1 cellular context compared by ENCODE assay signal in genomic region chr5:62326702-62327101, GRCh38.
TF ChIP-seq lines count a peak whose summit lies in the region.

No MANE protein-coding gene starts in this region.

TF ChIP-seq in HepG2, 621 proteins besides CTCF, POLR2A, EP300 and RAD21:
- TF ChIP-seq SNRNP70 (IDR thresholded peaks at IDR 0.05; ENCODE audit: low read depth, low read length) (no peak), MAFF (IDR thresholded peaks at IDR 0.05; ENCODE audit: low read depth, low read length) (no peak), ZNF33A (CRISPR knock-in tag; IDR thresholded peaks at IDR 0.05; ENCODE audit: borderline replicate concordance) (no peak), GLMP (CRISPR knock-in tag; IDR thresholded peaks at IDR 0.05; ENCODE audit: borderline replicate concordance) (no peak), YY1 (IDR thresholded peaks at IDR 0.05; ENCODE audit: insufficient read depth, insufficient replicate concordance, low read depth, low read length) (no peak), ZNF713 (CRISPR knock-in tag; IDR thresholded peaks at IDR 0.05) (no peak), HDAC2 (CRISPR knock-in tag; IDR thresholded peaks at IDR 0.05) (no peak), ZKSCAN5 (CRISPR knock-in tag; IDR thresholded peaks at IDR 0.05) (no peak), PLSCR1 (CRISPR knock-in tag; IDR thresholded peaks at IDR 0.05; ENCODE audit: borderline replicate concordance) (no peak)
- TF ChIP-seq, protein P1, sequence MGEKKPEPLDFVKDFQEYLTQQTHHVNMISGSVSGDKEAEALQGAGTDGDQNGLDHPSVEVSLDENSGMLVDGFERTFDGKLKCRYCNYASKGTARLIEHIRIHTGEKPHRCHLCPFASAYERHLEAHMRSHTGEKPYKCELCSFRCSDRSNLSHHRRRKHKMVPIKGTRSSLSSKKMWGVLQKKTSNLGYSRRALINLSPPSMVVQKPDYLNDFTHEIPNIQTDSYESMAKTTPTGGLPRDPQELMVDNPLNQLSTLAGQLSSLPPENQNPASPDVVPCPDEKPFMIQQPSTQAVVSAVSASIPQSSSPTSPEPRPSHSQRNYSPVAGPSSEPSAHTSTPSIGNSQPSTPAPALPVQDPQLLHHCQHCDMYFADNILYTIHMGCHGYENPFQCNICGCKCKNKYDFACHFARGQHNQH (CRISPR knock-in tag; IDR thresholded peaks at IDR 0.05) = no peak
- TF ChIP-seq, protein P2, sequence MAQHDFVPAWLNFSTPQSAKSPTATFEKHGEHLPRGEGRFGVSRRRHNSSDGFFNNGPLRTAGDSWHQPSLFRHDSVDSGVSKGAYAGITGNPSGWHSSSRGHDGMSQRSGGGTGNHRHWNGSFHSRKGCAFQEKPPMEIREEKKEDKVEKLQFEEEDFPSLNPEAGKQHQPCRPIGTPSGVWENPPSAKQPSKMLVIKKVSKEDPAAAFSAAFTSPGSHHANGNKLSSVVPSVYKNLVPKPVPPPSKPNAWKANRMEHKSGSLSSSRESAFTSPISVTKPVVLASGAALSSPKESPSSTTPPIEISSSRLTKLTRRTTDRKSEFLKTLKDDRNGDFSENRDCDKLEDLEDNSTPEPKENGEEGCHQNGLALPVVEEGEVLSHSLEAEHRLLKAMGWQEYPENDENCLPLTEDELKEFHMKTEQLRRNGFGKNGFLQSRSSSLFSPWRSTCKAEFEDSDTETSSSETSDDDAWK (CRISPR knock-in tag; IDR thresholded peaks at IDR 0.05) = no peak
- TF ChIP-seq, protein P3, sequence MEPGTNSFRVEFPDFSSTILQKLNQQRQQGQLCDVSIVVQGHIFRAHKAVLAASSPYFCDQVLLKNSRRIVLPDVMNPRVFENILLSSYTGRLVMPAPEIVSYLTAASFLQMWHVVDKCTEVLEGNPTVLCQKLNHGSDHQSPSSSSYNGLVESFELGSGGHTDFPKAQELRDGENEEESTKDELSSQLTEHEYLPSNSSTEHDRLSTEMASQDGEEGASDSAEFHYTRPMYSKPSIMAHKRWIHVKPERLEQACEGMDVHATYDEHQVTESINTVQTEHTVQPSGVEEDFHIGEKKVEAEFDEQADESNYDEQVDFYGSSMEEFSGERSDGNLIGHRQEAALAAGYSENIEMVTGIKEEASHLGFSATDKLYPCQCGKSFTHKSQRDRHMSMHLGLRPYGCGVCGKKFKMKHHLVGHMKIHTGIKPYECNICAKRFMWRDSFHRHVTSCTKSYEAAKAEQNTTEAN (CRISPR knock-in tag; conservative IDR thresholded peaks at IDR 0.05) = no peak
- TF ChIP-seq, protein P4, sequence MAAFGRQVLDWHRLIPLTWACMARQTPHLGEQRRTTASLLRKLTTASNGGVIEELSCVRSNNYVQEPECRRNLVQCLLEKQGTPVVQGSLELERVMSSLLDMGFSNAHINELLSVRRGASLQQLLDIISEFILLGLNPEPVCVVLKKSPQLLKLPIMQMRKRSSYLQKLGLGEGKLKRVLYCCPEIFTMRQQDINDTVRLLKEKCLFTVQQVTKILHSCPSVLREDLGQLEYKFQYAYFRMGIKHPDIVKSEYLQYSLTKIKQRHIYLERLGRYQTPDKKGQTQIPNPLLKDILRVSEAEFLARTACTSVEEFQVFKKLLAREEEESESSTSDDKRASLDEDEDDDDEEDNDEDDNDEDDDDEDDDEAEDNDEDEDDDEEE (CRISPR knock-in tag; IDR thresholded peaks at IDR 0.05) = no peak
